Comparison of ENCODE assay signal across 8 cellular contexts in genomic region chr19:52689804-52690394, GRCh38. TPM values are rescaled to one million over a fixed set of nuclear protein-coding genes. Genes with fewer than 3 reads are reported as not detected.
DNase-seq lines count a peak whose midpoint lies in the region; ATAC-seq, FAIRE-seq and TF ChIP-seq lines count a peak whose summit lies in the region.

No MANE protein-coding gene starts in this region.

- intact Hi-C loops in K562 (cut with micrococcal nuclease): loop anchor here (10.0 kb wide), 1 partner anchor 165 kb away; the partner anchor contains the start of gene ZNF808

- no peaks in the 10 kb centered on the region for H3K27me3 ChIP-seq in K562 (ENCODE audit: control insufficient read depth in 2 of 2, insufficient read depth in 2 of 2, low read length in 2 of 2)

- FAIRE-seq in K562 (lab: Jason Lieb, UNC) (no peak), HTR-8/SVneo (lab: Jason Lieb, UNC) (no peak)

- DNase-seq in T follicular helper cell (ENCODE audit: low read depth): peak; percentile 12
- peak; percentile 29 to 45 (median 40) for DNase-seq in K562 (ENCODE audit: extremely low read depth in 1 of 4, low spot score in 3 of 4)
- DNase-seq in iPS-NIHi7 (ENCODE audit: extremely low spot score): peak; percentile 46
- DNase-seq in stimulated activated CD4-positive, alpha-beta T cell treated with anti-CD3 and anti-CD28 coated beads, Interleukin-12 subunit alpha, Interleukin-12 subunit beta, amount 100 ng/mL, for 4 hours: peak; percentile 34
- DNase-seq in NCI-H446 (lab: John Stamatoyannopoulos, UW): no peak
- DNase-seq in HTR-8/SVneo (ENCODE audit: insufficient read length, low spot score): no peak

- no peaks in the 10 kb centered on the region for H4K20me1 ChIP-seq in K562 (replicated peaks; ENCODE audit: control insufficient read depth, insufficient read depth, low read length)

- TF ChIP-seq EP300 in K562 (IDR thresholded peaks at IDR 0.05; ENCODE audit: low read length): no peak

- peaks cover 22 to 39% of the 10 kb centered on the region in 2 experiments for H3K4me1 ChIP-seq in K562 (replicated peaks in 1 of 2; ENCODE audit: control insufficient read depth in 2 of 2, insufficient read depth in 2 of 2, low read length in 2 of 2)

- H3K4me3 ChIP-seq in K562: peak overlapping the region; percentile 60

- peak overlapping the region; percentile 80 to 98 for H3K9ac ChIP-seq in K562 (ENCODE audit: insufficient read depth in 1 of 2, low read depth in 2 of 2, low read length in 2 of 2)

- no peak for TF ChIP-seq RAD21 in K562 (CRISPR knock-in tag; conservative IDR thresholded peaks at IDR 0.05 in 1 of 2, IDR thresholded peaks at IDR 0.05 in 1 of 2)

- no peaks in the 10 kb centered on the region for H3K9me1 ChIP-seq in K562 (ENCODE audit: control insufficient read depth, insufficient read depth, low read length)

- H3K4me2 ChIP-seq in K562 (ENCODE audit: insufficient read depth, low read length): peak overlapping the region; percentile 84

- 3% methylated on average over 27 of the region's 35 CpGs for WGBS in K562 (ENCODE audit: insufficient coverage, low coverage, missing lambda C conversion rate)

- CTCF ChIA-PET in K562 (lab: Yijun Ruan, JAX; ENCODE audit: low intra/inter-chr PET ratio): no interaction called here

- peak overlapping the region; percentile 94 for H3K27ac ChIP-seq in K562 (ENCODE audit: extremely low read depth, low read depth, low read length)

- peaks cover 3% of the 10 kb centered on the region; the same call in 1 of the 2 replicates for H3K9me3 ChIP-seq in K562 (replicated peaks; ENCODE audit: control insufficient read depth, insufficient read depth, low read depth, low read length)

- peaks cover 15% of the 10 kb centered on the region; the same call in 1 of the 3 replicates for H3K36me3 ChIP-seq in K562 (ENCODE audit: control insufficient read depth, insufficient read depth, low read length)

- POLR2A ChIA-PET in K562 (lab: Yijun Ruan, JAX): interaction anchor here (0.7 kb wide), 1 partner anchor 13 kb away, joined by 5 read pairs; no protein-coding TSS in a partner anchor

- TF ChIP-seq POLR2A in K562 (conservative IDR thresholded peaks at IDR 0.05): no peak

- H3K79me2 ChIP-seq in K562 (ENCODE audit: control insufficient read depth, insufficient read depth, low read length): peaks cover 50% of the 10 kb centered on the region

- in situ Hi-C loops in K562 (cut with MboI): loop anchor here (5.0 kb wide), 1 partner anchor 677 kb away; the partner anchor contains the start of gene ZNF525

- peak; percentile 35 for ATAC-seq in GM18867 (IDR thresholded peaks at IDR 0.05; ENCODE audit: unreplicated experiment)
- ATAC-seq in HG02970 (IDR thresholded peaks at IDR 0.05; ENCODE audit: low FRiP score, unreplicated experiment): peak; percentile 21
- peak; percentile 32 for ATAC-seq in K562

- no peak for TF ChIP-seq CTCF in K562 (IDR thresholded peaks at IDR 0.05 in 2 of 3, conservative IDR thresholded peaks at IDR 0.05 in 1 of 3; ENCODE audit: insufficient read depth in 2 of 3, low read depth in 1 of 3, low read length in 3 of 3)

- H2AFZ ChIP-seq in K562 (ENCODE audit: low read depth, low read length): peak overlapping the region; percentile 93

- BruUV-seq in K562 (replicated peaks; lab: Mats Ljungman, UMichigan): no TSS peak

TF ChIP-seq in K562, 482 proteins besides CTCF, POLR2A, EP300 and RAD21 (continues in another document):
- peak; percentile 21; the same call in 1 of the 2 replicates for TF ChIP-seq ARID4B (CRISPR knock-in tag; IDR thresholded peaks at IDR 0.05)
- no peak for TF ChIP-seq CTCFL (IDR thresholded peaks at IDR 0.05; ENCODE audit: borderline replicate concordance, insufficient read depth, low read depth, low read length, poor library complexity, severe bottlenecking)
- TF ChIP-seq TRIM24 (IDR thresholded peaks at IDR 0.05): 0 out of 4 replicates have a peak, but pooled peaks of 1 of the 2 experiments have one; percentile 26
- peak; percentile 26; the same call in 1 of the 2 replicates for TF ChIP-seq PHF21A (IDR thresholded peaks at IDR 0.05; ENCODE audit: borderline replicate concordance, low read depth)
- no peak for TF ChIP-seq POLR3A (IDR thresholded peaks at IDR 0.05; ENCODE audit: borderline replicate concordance, extremely low read depth, insufficient read depth, insufficient read length)

RNA-seq across cellular contexts. Expression of gene ZNF611, which starts 44.9 kb away (rescaled TPM):
- 60.0 and 88.6 TPM in 2 replicates for total RNA-seq in K562 (2011; cell fraction: chromatin; rRNA removed; ENCODE audit: low replicate concordance)
- total RNA-seq in K562 (2011; cell fraction: nucleolus; rRNA removed): 33.5 and 37.6 TPM in 2 replicates
- total RNA-seq in K562 (2011; cell fraction: nucleoplasm; rRNA removed): 52.8 and 67.6 TPM in 2 replicates
- total RNA-seq in K562 (2014; rRNA removed) (8.8 and 12.7 TPM in 2 replicates), K562 (2014; rRNA removed; fragmentation: Illumina TruSeq; extraction: Trizol) (19.0 and 19.3 TPM in 2 replicates), K562 (2015; rRNA removed; fragmentation: Illumina TruSeq; extraction: Trizol) (15.2 and 18.6 TPM in 2 replicates), K562 (2021) (24.1 and 29.6 TPM in 2 replicates)
- polyA plus RNA-seq in K562 (2011; rRNA removed) (9.7 and 12.8 TPM in 2 replicates), K562 (2014; fragmentation: Illumina TruSeq; extraction: Trizol) (15.0 and 19.0 TPM in 2 replicates), K562 (2014; fragmentation: Nextera tagmentation; extraction: Ambion mirVana) (1 to 10 TPM; 3.7 to 4.3 TPM), K562 (2014; rRNA removed) (9.3 and 12.1 TPM in 2 replicates)
- polyA plus RNA-seq in K562 (2011; cell fraction: cytosol; rRNA removed): 3.4 and 5.4 TPM in 2 replicates
- polyA plus RNA-seq in K562 (2011; cell fraction: nucleus; rRNA removed): 12.2 and 14.2 TPM in 2 replicates
- polyA plus RNA-seq in K562 (2012): 11.9 and 22.7 TPM in 2 replicates
- 32.7 and 36.5 TPM in 2 replicates for polyA minus RNA-seq in K562 (2011; rRNA and poly(A)+ RNA removed)
- 13.7 and 14.7 TPM in 2 replicates for polyA minus RNA-seq in K562 (2011; cell fraction: cytosol; rRNA and poly(A)+ RNA removed)
- polyA minus RNA-seq in K562 (2011; cell fraction: nucleus; rRNA and poly(A)+ RNA removed): 11.3 and 16.3 TPM in 2 replicates

RNA-seq across cellular contexts. Expression of gene ZNF83, which starts 51.7 kb away (rescaled TPM):
- total RNA-seq in K562 (2011; cell fraction: chromatin; rRNA removed; ENCODE audit: low replicate concordance): 132 and 250 TPM in 2 replicates
- total RNA-seq in K562 (2011; cell fraction: nucleolus; rRNA removed): 69.4 and 90.8 TPM in 2 replicates
- total RNA-seq in K562 (2011; cell fraction: nucleoplasm; rRNA removed): 166 and 244 TPM in 2 replicates
- total RNA-seq in K562 (2014; rRNA removed) (35.2 and 35.3 TPM in 2 replicates), K562 (2014; rRNA removed; fragmentation: Illumina TruSeq; extraction: Trizol) (70.0 and 80.3 TPM in 2 replicates), K562 (2015; rRNA removed; fragmentation: Illumina TruSeq; extraction: Trizol) (63.2 and 67.0 TPM in 2 replicates), K562 (2021) (37.9 and 38.2 TPM in 2 replicates)
- polyA plus RNA-seq in K562 (2011; rRNA removed) (74.3 and 82.6 TPM in 2 replicates), K562 (2014; fragmentation: Illumina TruSeq; extraction: Trizol) (47.8 and 54.1 TPM in 2 replicates), K562 (2014; fragmentation: Nextera tagmentation; extraction: Ambion mirVana) (10 to 100 TPM; 18.6 to 28.2 TPM), K562 (2014; rRNA removed) (49.9 and 51.9 TPM in 2 replicates)
- polyA plus RNA-seq in K562 (2011; cell fraction: cytosol; rRNA removed): 12.3 and 38.2 TPM in 2 replicates
- polyA plus RNA-seq in K562 (2011; cell fraction: nucleus; rRNA removed): 129 and 148 TPM in 2 replicates
- polyA plus RNA-seq in K562 (2012): 27.7 and 49.9 TPM in 2 replicates
- 63.7 and 81.3 TPM in 2 replicates for polyA minus RNA-seq in K562 (2011; rRNA and poly(A)+ RNA removed)
- polyA minus RNA-seq in K562 (2011; cell fraction: cytosol; rRNA and poly(A)+ RNA removed): 19.2 and 20.6 TPM in 2 replicates
- 43.5 and 79.2 TPM in 2 replicates for polyA minus RNA-seq in K562 (2011; cell fraction: nucleus; rRNA and poly(A)+ RNA removed)

Comparison
In these comparisons a context has a peak if more than half of its experiments do, and no peak if none do; other contexts are left out.
1. DNase-seq: peak in T follicular helper cell (single experiment), K562 (4 of 4), iPS-NIHi7 (single experiment) and stimulated activated CD4-positive, alpha-beta T cell treated with anti-CD3 and anti-CD28 coated beads, Interleukin-12 subunit alpha, Interleukin-12 subunit beta, amount 100 ng/mL, for 4 hours (single experiment); none in NCI-H446 (0 of 2) and HTR-8/SVneo (single experiment).
2. Peak in every context shown above with its lines, with median percentiles within 50 percentile points of each other: ATAC-seq.